In genomic region chr19:18919086-18919894, GRCh38 we compare ENCODE assay signal across 8 cellular contexts. TPM values are rescaled to one million over a fixed set of nuclear protein-coding genes. Genes with fewer than 3 reads are reported as not detected.
DNase-seq lines count a peak whose midpoint lies in the region; ATAC-seq, FAIRE-seq and TF ChIP-seq lines count a peak whose summit lies in the region.

Gene COPE (minus strand): TSS chr19:18919387. CDS start chr19:18919348, 39 bp downstream.
Gene DDX49 (plus strand): TSS chr19:18919715. CDS start chr19:18919742, 27 bp downstream.

- peak in 1 of 2 donors; percentile 9 for TF ChIP-seq CTCF in right atrium auricular region (IDR thresholded peaks at IDR 0.05)
- TF ChIP-seq CTCF in psoas muscle (IDR thresholded peaks at IDR 0.05) = no peak

- ATAC-seq in GM18498 (IDR thresholded peaks at IDR 0.05; ENCODE audit: unreplicated experiment) = peak; percentile 86
- peak; percentile 89 for ATAC-seq in HG02938 (IDR thresholded peaks at IDR 0.05; ENCODE audit: unreplicated experiment)
- ATAC-seq in psoas muscle = peak; percentile 97 to 98 (median 98)

- peak; percentile 83 for FAIRE-seq in urothelium cell line (lab: Jason Lieb, UNC)

- H3K36me3 ChIP-seq in right atrium auricular region (peaks cover 27% of the 10 kb centered on the region), psoas muscle (ENCODE audit: insufficient read depth in 1 of 2, low read depth in 1 of 2) (peaks cover 0 to 39% of the 10 kb centered on the region in 2 donors)

- H3K27ac ChIP-seq in right atrium auricular region = peak within 1 kb of the TSS; percentile 85 to 86
- H3K27ac ChIP-seq in psoas muscle = peak within 1 kb of the TSS; percentile 94

- H3K9me3 ChIP-seq in right atrium auricular region (no peaks in the 10 kb centered on the region), psoas muscle (no peaks in the 10 kb centered on the region)

- H3K27me3 ChIP-seq in right atrium auricular region = no peaks in the 10 kb centered on the region
- H3K27me3 ChIP-seq in psoas muscle (ENCODE audit: insufficient read depth in 3 of 3, low read length in 2 of 3) = no peaks in the 10 kb centered on the region

- H3K4me3 ChIP-seq in right atrium auricular region (peak within 1 kb of the TSS; percentile 90 to 93), psoas muscle (peak within 1 kb of the TSS; percentile 81)

- DNase-seq in NCI-H187 treated with DMSO at 0.1 percent for 48 hours (lab: John Stamatoyannopoulos, UW) (peak; percentile 89), anterior cingulate cortex (lab: John Stamatoyannopoulos, UW) (peak; percentile 81 to 100 (median 99)), right atrium auricular region (ENCODE audit: low spot score) (peak; percentile 100), psoas muscle (peak; percentile 98), urothelium cell line (ENCODE audit: low spot score) (peak; percentile 95)

- intact Hi-C loops in T-helper 2 cell treated with Interferon-gamma antibody and Interleukin-4, amounts not matched to agents 100 ng/mL and 5 ng/mL, for 36 hours (cut with micrococcal nuclease) = loop anchor here (1.0 to 5.0 kb wide), 7 partner anchors 88 to 397 kb away; partner anchors contain the start of genes BORCS8, ELL, RFXANK and TMEM161A
- intact Hi-C loops in psoas muscle (cut with DNase I) = loop anchor here in 1 of 2 donors (1.0 kb wide), 1 partner anchor 21 kb away; no protein-coding TSS in a partner anchor

- WGBS in psoas muscle, 3 donors = 0% methylated on average over 65 to 71 of the region's 71 CpGs

- H3K4me1 ChIP-seq in right atrium auricular region (peaks cover 0 to 42% of the 10 kb centered on the region in 2 donors), psoas muscle (peaks cover 20% of the 10 kb centered on the region)

RNA-seq across cellular contexts. Expression of gene COPE, which starts in this region (rescaled TPM):
- 262 TPM in 2 replicates for total RNA-seq in T-helper 2 cell treated with Interferon-gamma antibody and Interleukin-4, amounts not matched to agents 100 ng/mL and 5 ng/mL, for 36 hours
- 100 to 1,000 TPM; 168 to 209 TPM for total RNA-seq in right atrium auricular region
- 100 to 1,000 TPM in 3 of 4 donors, 10 to 100 TPM in 1; 91.5 to 110 (median 105) TPM for total RNA-seq in psoas muscle
- 100 to 1,000 TPM; 117 to 173 (median 130) TPM for polyA plus RNA-seq in psoas muscle

RNA-seq across cellular contexts. Expression of gene DDX49, which starts in this region (rescaled TPM):
- 58.7 and 63.4 TPM in 2 replicates for total RNA-seq in T-helper 2 cell treated with Interferon-gamma antibody and Interleukin-4, amounts not matched to agents 100 ng/mL and 5 ng/mL, for 36 hours
- total RNA-seq in right atrium auricular region (10 to 100 TPM; 22.1 to 31.9 TPM), psoas muscle (10 to 100 TPM; 27.2 to 35.3 (median 30.3) TPM)
- polyA plus RNA-seq in psoas muscle = 10 to 100 TPM; 47.2 to 73.1 (median 47.7) TPM

Comparison
In these comparisons a context has a peak if more than half of its experiments do, and no peak if none do; other contexts are left out.
1. Peak in every context shown above with its lines: DNase-seq, ATAC-seq, H3K4me3 ChIP-seq and H3K27ac ChIP-seq.